Comparison of ENCODE assay signal across 8 cellular contexts in genomic region chr13:79404985-79405384, GRCh38. TPM values are rescaled to one million over a fixed set of nuclear protein-coding genes. Genes with fewer than 3 reads are reported as not detected.
DNase-seq lines count a peak whose midpoint lies in the region; ATAC-seq and TF ChIP-seq lines count a peak whose summit lies in the region.

No MANE protein-coding gene starts in this region.

- H3K4me3 ChIP-seq in OCI-LY1 (ENCODE audit: low read depth, low read length, poor library complexity, severe bottlenecking): peak overlapping the region; percentile 84
- peak overlapping the region; percentile 87 to 94 for H3K4me3 ChIP-seq in gastroesophageal sphincter

- peaks cover 27% of the 10 kb centered on the region for H3K36me3 ChIP-seq in OCI-LY1 (ENCODE audit: insufficient read depth, low read length)
- H3K36me3 ChIP-seq in gastroesophageal sphincter: no peaks in the 10 kb centered on the region

- H2AFZ ChIP-seq in OCI-LY1 (ENCODE audit: low read length): no peak overlapping the region

- H3K27me3 ChIP-seq in OCI-LY1 (ENCODE audit: insufficient read depth, low read length) (no peaks in the 10 kb centered on the region), gastroesophageal sphincter (no peaks in the 10 kb centered on the region)

- no peak for TF ChIP-seq EP300 in gastroesophageal sphincter (IDR thresholded peaks at IDR 0.05)

- no peak for ATAC-seq in gastroesophageal sphincter
- ATAC-seq in GM21576 (IDR thresholded peaks at IDR 0.05; ENCODE audit: unreplicated experiment): no peak
- no peak for ATAC-seq in HG03025 (IDR thresholded peaks at IDR 0.05; ENCODE audit: low FRiP score, unreplicated experiment)

- peak overlapping the region; percentile 90 for H3K27ac ChIP-seq in OCI-LY1 (ENCODE audit: low read depth, low read length, poor library complexity, severe bottlenecking)
- peak overlapping the region in 3 of 4 donors; percentile 92 to 95 (median 94) for H3K27ac ChIP-seq in gastroesophageal sphincter

- H3K9me2 ChIP-seq in OCI-LY1 (ENCODE audit: low read depth, low read length): no peaks in the 10 kb centered on the region

- H3F3A ChIP-seq in OCI-LY1 (ENCODE audit: insufficient read depth, low read length): no peaks in the 10 kb centered on the region

- DNase-seq in NCI-H2171 treated with DMSO at 0.1 percent for 48 hours (lab: John Stamatoyannopoulos, UW) (peak; percentile 40), NCI-H2171 (lab: John Stamatoyannopoulos, UW) (no peak), DMS79 (lab: John Stamatoyannopoulos, UW) (no peak)
- peak; percentile 15 for DNase-seq in stimulated activated naive CD4-positive, alpha-beta T cell treated with Interleukin-2 at 50 U/mL for 16 hours (lab: John Stamatoyannopoulos, UW)

- H3K9ac ChIP-seq in OCI-LY1 (ENCODE audit: low read length): peak overlapping the region; percentile 74

- TF ChIP-seq CTCF in OCI-LY1 (IDR thresholded peaks at IDR 0.05; ENCODE audit: low read length) (no peak), gastroesophageal sphincter (IDR thresholded peaks at IDR 0.05) (no peak)

- peaks cover 67% of the 10 kb centered on the region for H3K79me2 ChIP-seq in OCI-LY1 (ENCODE audit: insufficient read depth, low read length)

- no peaks in the 10 kb centered on the region for H4K20me1 ChIP-seq in OCI-LY1 (ENCODE audit: insufficient read depth, low read length)

- H3K9me3 ChIP-seq in OCI-LY1 (ENCODE audit: low read length) (no peaks in the 10 kb centered on the region), gastroesophageal sphincter (no peaks in the 10 kb centered on the region)

- peak overlapping the region; percentile 79 for H3K4me2 ChIP-seq in OCI-LY1 (ENCODE audit: low read length)

- WGBS in gastroesophageal sphincter (ENCODE audit: low coverage in 1 of 2), 2 donors: 0 to 5% methylated on average over 5 to 10 of the region's 10 CpGs

- H3K4me1 ChIP-seq in OCI-LY1 (ENCODE audit: insufficient read depth, low read length, severe bottlenecking) (peaks cover 58% of the 10 kb centered on the region), gastroesophageal sphincter (peaks cover 17 to 57% (median 22%) of the 10 kb centered on the region in 3 donors)

- TF ChIP-seq POLR2A in gastroesophageal sphincter (IDR thresholded peaks at IDR 0.05): no peak

RNA-seq across cellular contexts. Expression of gene RBM26, which starts 1.1 kb away (rescaled TPM):
- 10 to 100 TPM; 21.1 to 43.1 (median 26.9) TPM for total RNA-seq in gastroesophageal sphincter

Comparison
In these comparisons a context has a peak if more than half of its experiments do, and no peak if none do; other contexts are left out.
1. DNase-seq: peak in NCI-H2171 treated with DMSO at 0.1 percent for 48 hours (single experiment) and stimulated activated naive CD4-positive, alpha-beta T cell treated with Interleukin-2 at 50 U/mL for 16 hours (single experiment); none in NCI-H2171 (single experiment) and DMS79 (single experiment).